In genomic region chr19:19732579-19733501, GRCh38 we compare ENCODE assay signal across 1 cellular context.
TF ChIP-seq lines count a peak whose summit lies in the region.

Gene ZNF14 (minus strand): TSS chr19:19733112. CDS start chr19:19732958, 154 bp downstream.

TF ChIP-seq in HepG2, 621 proteins besides CTCF, POLR2A, EP300 and RAD21 (continued from another document and continues in another):
- TF ChIP-seq ZHX2 (IDR thresholded peaks at IDR 0.05; ENCODE audit: low read depth) (peak; percentile 3; the same call in 1 of the 2 replicates), ZHX2 (CRISPR knock-in tag; IDR thresholded peaks at IDR 0.05; ENCODE audit: borderline replicate concordance) (no peak), FOXP1 (IDR thresholded peaks at IDR 0.05) (no peak), FOXP1 (CRISPR knock-in tag; IDR thresholded peaks at IDR 0.05) (no peak), ZFYVE20 (CRISPR knock-in tag; IDR thresholded peaks at IDR 0.05; ENCODE audit: borderline replicate concordance, low read depth) (no peak), GATA4 (IDR thresholded peaks at IDR 0.05; ENCODE audit: borderline replicate concordance, low read depth) (no peak; the same call in 1 of the 2 replicates), TBL1XR1 (IDR thresholded peaks at IDR 0.05; ENCODE audit: borderline replicate concordance, low read length, partially characterized antibody) (no peak), ZNF512 (CRISPR knock-in tag; IDR thresholded peaks at IDR 0.05) (no peak), ZNF576 (CRISPR knock-in tag; IDR thresholded peaks at IDR 0.05) (no peak), JUN (CRISPR knock-in tag; IDR thresholded peaks at IDR 0.05) (no peak), JDP2 (CRISPR knock-in tag; IDR thresholded peaks at IDR 0.05; ENCODE audit: borderline replicate concordance) (no peak; the same call in 1 of the 2 replicates), ZZZ3 (CRISPR knock-in tag; IDR thresholded peaks at IDR 0.05; ENCODE audit: borderline replicate concordance) (no peak), ARID2 (CRISPR knock-in tag; IDR thresholded peaks at IDR 0.05; ENCODE audit: borderline replicate concordance) (no peak), ERF (CRISPR knock-in tag; IDR thresholded peaks at IDR 0.05) (no peak; the same call in 1 of the 2 replicates), DBP (CRISPR knock-in tag; IDR thresholded peaks at IDR 0.05; ENCODE audit: not compliant biosample characterization) (no peak), ATF2 (CRISPR knock-in tag; IDR thresholded peaks at IDR 0.05) (peak; percentile 67; the same call in 1 of the 2 replicates), SAFB2 (CRISPR knock-in tag; IDR thresholded peaks at IDR 0.05; ENCODE audit: borderline replicate concordance, low read depth) (no peak), ZFP36L2 (CRISPR knock-in tag; IDR thresholded peaks at IDR 0.05) (no peak), REXO4 (CRISPR knock-in tag; IDR thresholded peaks at IDR 0.05; ENCODE audit: borderline replicate concordance) (no peak), ZBTB40 (IDR thresholded peaks at IDR 0.05) (no peak), ZBTB40 (CRISPR knock-in tag; IDR thresholded peaks at IDR 0.05) (peak; percentile 41; the same call in 1 of the 2 replicates), ASH2L (IDR thresholded peaks at IDR 0.05; ENCODE audit: insufficient read length, low read depth, low read length) (peak; percentile 61), NFKB2 (CRISPR knock-in tag; IDR thresholded peaks at IDR 0.05; ENCODE audit: borderline replicate concordance) (peak; percentile 82; the same call in 1 of the 2 replicates), KMT2A (CRISPR knock-in tag; IDR thresholded peaks at IDR 0.05) (peak; percentile 69), RBAK (CRISPR knock-in tag; IDR thresholded peaks at IDR 0.05) (no peak), ZNF672 (CRISPR knock-in tag; IDR thresholded peaks at IDR 0.05) (no peak), RXRB (CRISPR knock-in tag; IDR thresholded peaks at IDR 0.05; ENCODE audit: borderline replicate concordance) (peak; percentile 31; the same call in 1 of the 2 replicates), IRF1 (CRISPR knock-in tag; IDR thresholded peaks at IDR 0.05; ENCODE audit: low read depth) (no peak), FOSL1 (CRISPR knock-in tag; IDR thresholded peaks at IDR 0.05; ENCODE audit: borderline replicate concordance) (0 out of 2 replicates have a peak, but pooled peaks have one; percentile 21), IKZF4 (CRISPR knock-in tag; IDR thresholded peaks at IDR 0.05; ENCODE audit: borderline replicate concordance, low read depth, not compliant biosample characterization) (peak; percentile 75), REPIN1 (CRISPR knock-in tag; IDR thresholded peaks at IDR 0.05; ENCODE audit: borderline replicate concordance, low read depth) (peak; percentile 56; the same call in 1 of the 2 replicates), ZNF703 (CRISPR knock-in tag; IDR thresholded peaks at IDR 0.05; ENCODE audit: borderline replicate concordance) (no peak), THYN1 (CRISPR knock-in tag; IDR thresholded peaks at IDR 0.05; ENCODE audit: borderline replicate concordance, low read depth) (no peak), ZNF513 (CRISPR knock-in tag; conservative IDR thresholded peaks at IDR 0.05) (no peak)
